8 cellular contexts compared by ENCODE assay signal in genomic region chr12:124916370-124917134, GRCh38. TPM values are rescaled to one million over a fixed set of nuclear protein-coding genes. Genes with fewer than 3 reads are reported as not detected.
DNase-seq lines count a peak whose midpoint lies in the region; ATAC-seq and TF ChIP-seq lines count a peak whose summit lies in the region.

No MANE protein-coding gene starts in this region.

- peak; percentile 89 for DNase-seq in HS-5 (ENCODE audit: low read depth)
- peak; percentile 27 for DNase-seq in activated gamma-delta T cell treated with anti-CD3 and anti-CD28 coated beads, Interleukin-2, amount 50 U/mL, for 16 hours (ENCODE audit: low read depth)
- DNase-seq in head of caudate nucleus = peak in 35 of 42 donors; percentile 41 to 92 (median 68)
- peak; percentile 90 for DNase-seq in posterior vena cava (ENCODE audit: low spot score)
- DNase-seq in DMS79 (lab: John Stamatoyannopoulos, UW) = no peak
- no peak for DNase-seq in HPDE6-E6E7 (ENCODE audit: extremely low spot score)

- H3K27ac ChIP-seq in 22Rv1 = peak overlapping the region; percentile 100

- intact Hi-C loops in head of caudate nucleus (cut with DNase I) = loop anchor here (1.0 kb wide), 1 partner anchor 23 kb away; no protein-coding TSS in a partner anchor
- intact Hi-C loops in posterior vena cava (cut with DNase I) = no loop called here

- TF ChIP-seq CTCF in 22Rv1 (IDR thresholded peaks at IDR 0.05) = no peak

- no peak for ATAC-seq in GM18909 (IDR thresholded peaks at IDR 0.05; ENCODE audit: poor library complexity, unreplicated experiment)

RNA-seq across cellular contexts. Expression of gene UBC, which starts 2.1 kb away (rescaled TPM):
- total RNA-seq in posterior vena cava = 1,000 to 10,000 TPM in 1 of 2 donors, 100 to 1,000 TPM in 1; 993 to 1,405 TPM

RNA-seq across cellular contexts. Expression of gene SCARB1, which starts 52.9 kb away (rescaled TPM):
- total RNA-seq in posterior vena cava = 10 to 100 TPM; 13.0 to 14.3 TPM

Comparison
In these comparisons a context has a peak if more than half of its experiments do, and no peak if none do; other contexts are left out.
1. DNase-seq: peak in HS-5 (single experiment), activated gamma-delta T cell treated with anti-CD3 and anti-CD28 coated beads, Interleukin-2, amount 50 U/mL, for 16 hours (single experiment), head of caudate nucleus (35 of 42) and posterior vena cava (single experiment); none in DMS79 (single experiment) and HPDE6-E6E7 (single experiment).